21 cellular contexts compared by ENCODE assay signal in genomic region chr2:126827371-126827770, GRCh38.
DNase-seq lines count a peak whose midpoint lies in the region; ATAC-seq and TF ChIP-seq lines count a peak whose summit lies in the region.
"Had no signal": no experiment of that assay in that cellular context is flagged by ENCODE, and none has a peak within 500 bp of the region (broad histone marks: within the 10 kb centered on the region; RNA-seq: fewer than 3 reads in every experiment).

No MANE protein-coding gene starts in this region.

- H3K4me3 ChIP-seq in GM23338, result no peak overlapping the region
- H3K4me3 ChIP-seq: BLaER1, SJCRH30 had no signal

- H3K27ac Mint-ChIP-seq in GM23338, result no peak overlapping the region

- no peak overlapping the region for H3K4me2 ChIP-seq in GM23338
- H3K4me2 ChIP-seq: BLaER1 had no signal

- peak; percentile 85 for ATAC-seq in GM23338

- H3K27ac ChIP-seq in GM23338 (ENCODE audit: low read depth), result no peak overlapping the region
- H3K27ac ChIP-seq: BLaER1, SJCRH30 had no signal

- H3K4me3 Mint-ChIP-seq in GM23338, result no peak overlapping the region
- H3K4me3 Mint-ChIP-seq: CD4-positive, alpha-beta memory T cell had no signal

- H3K9me3 Mint-ChIP-seq in GM23338, result no peaks in the 10 kb centered on the region

- no peaks in the 10 kb centered on the region for H3K36me3 ChIP-seq in GM23338 (ENCODE audit: insufficient read depth)
- H3K36me3 ChIP-seq: BLaER1, SJCRH30 had no signal

- no peaks in the 10 kb centered on the region for H4K20me1 ChIP-seq in GM23338 (replicated peaks; ENCODE audit: insufficient read depth)
- H4K20me1 ChIP-seq: BLaER1 had no signal

- H3K79me2 ChIP-seq in GM23338 (replicated peaks; ENCODE audit: insufficient read depth), result no peaks in the 10 kb centered on the region

- 0 out of 2 replicates have a peak overlapping the region, but pooled peaks have one; percentile 59 for H2AFZ ChIP-seq in GM23338

- peaks cover 7% of the 10 kb centered on the region; the same call in 1 of the 2 replicates for H3K4me1 ChIP-seq in GM23338 (ENCODE audit: insufficient read depth)
- H3K4me1 ChIP-seq: Caco-2 had no signal

- no peaks in the 10 kb centered on the region for H3K27me3 ChIP-seq in GM23338 (ENCODE audit: insufficient read depth)
- H3K27me3 ChIP-seq: SJCRH30 had no signal

- H3K4me1 Mint-ChIP-seq in GM23338, result peaks cover 14% of the 10 kb centered on the region
- H3K4me1 Mint-ChIP-seq: CD4-positive, alpha-beta memory T cell had no signal

- TF ChIP-seq CTCF in GM23338 (conservative IDR thresholded peaks at IDR 0.05; ENCODE audit: low read depth in 2 of 2), result no peak

- peaks cover 4% of the 10 kb centered on the region for H3K27me3 Mint-ChIP-seq in GM23338 (ENCODE audit: insufficient read depth, low read depth, poor library complexity)

- peak; percentile 12 for DNase-seq in GM23338 (ENCODE audit: low spot score)
- peak; percentile 59 for DNase-seq in cerebellum (ENCODE audit: low spot score)
- DNase-seq in medulla oblongata (ENCODE audit: extremely low spot score), result peak; percentile 5
- DNase-seq in ureter (ENCODE audit: low spot score), result peak; percentile 14
- DNase-seq in NCI-H226, result no peak
- no peak for DNase-seq in AG08395 (ENCODE audit: low spot score)
- DNase-seq in HT-29 (ENCODE audit: low spot score), result no peak
- DNase-seq: Caco-2; CD4-positive, alpha-beta memory T cell; DMS 273 treated with DMSO at 0.1 percent for 48 hours; DMS79 treated with DMSO at 0.1 percent for 48 hours; HCEC 1CT; KBM-7; MM.1S; NCI-H1048; NCI-H1436; NCI-H187 treated with DMSO at 0.1 percent for 48 hours; NCI-H345; NCI-H774; SJCRH30 had no signal

- no peaks in the 10 kb centered on the region for H3K36me3 Mint-ChIP-seq in GM23338 (ENCODE audit: low read depth)
- H3K36me3 Mint-ChIP-seq: CD4-positive, alpha-beta memory T cell had no signal

- H3K9me2 ChIP-seq in GM23338 (ENCODE audit: insufficient read depth), result peaks cover 5% of the 10 kb centered on the region; the same call in 1 of the 2 replicates

- no peaks in the 10 kb centered on the region for H3F3A ChIP-seq in GM23338 (replicated peaks; ENCODE audit: low read depth)

TF ChIP-seq in GM23338, 12 proteins besides CTCF, POLR2A, EP300 and RAD21:
- TF ChIP-seq JUNB (IDR thresholded peaks at IDR 0.05; ENCODE audit: unreplicated experiment) (no peak), EZH2 (IDR thresholded peaks at IDR 0.05; ENCODE audit: low read depth, unreplicated experiment) (no peak)

Comparison
In these comparisons a context has a peak if more than half of its experiments do, and no peak if none do; other contexts are left out.
1. DNase-seq: peak in GM23338 (single experiment), cerebellum (single experiment), medulla oblongata (single experiment) and ureter (single experiment); none in NCI-H226 (single experiment), AG08395 (single experiment) and HT-29 (single experiment).